Comparison of ENCODE assay signal across 1 cellular context in genomic region chr19:50820086-50820485, GRCh38.
TF ChIP-seq lines count a peak whose summit lies in the region.

No MANE protein-coding gene starts in this region.

TF ChIP-seq in K562, 482 proteins besides CTCF, POLR2A, EP300 and RAD21 (continued from another document):
- no peak for TF ChIP-seq ZNF518B (CRISPR knock-in tag; IDR thresholded peaks at IDR 0.05)
